In genomic region chr6:15586528-15586927, GRCh38 we compare ENCODE assay signal across 26 cellular contexts.
DNase-seq lines count a peak whose midpoint lies in the region; ATAC-seq, FAIRE-seq and TF ChIP-seq lines count a peak whose summit lies in the region.
"Had no signal": no experiment of that assay in that cellular context is flagged by ENCODE, and none has a peak within 500 bp of the region (broad histone marks: within the 10 kb centered on the region; RNA-seq: fewer than 3 reads in every experiment).

No MANE protein-coding gene starts in this region.

- ATAC-seq in GM12878 (peak; percentile 62), HG03045 (IDR thresholded peaks at IDR 0.05; ENCODE audit: unreplicated experiment) (no peak)
- ATAC-seq: activated CD8-positive, alpha-beta memory T cell treated with anti-CD3 and anti-CD28 coated beads, Interleukin-2, amount 10 ng/mL, durations not matched to agents 7 days and 5 days; HepG2; left lung had no signal

- H3K9ac ChIP-seq in GM12878 (ENCODE audit: control insufficient read depth, insufficient read depth, low read length): no peak overlapping the region
- H3K9ac ChIP-seq: SK-N-SH had no signal

- CTCF ChIA-PET in activated CD4-positive, alpha-beta memory T cell treated with anti-CD3 and anti-CD28 coated beads for 36 hours (lab: Charles Lee): interaction anchor here (0.8 kb wide), 1 partner anchor 68 kb away, joined by 3 read pairs; no protein-coding TSS in a partner anchor
- CTCF ChIA-PET in activated CD4-positive, alpha-beta memory T cell treated with anti-CD3 and anti-CD28 coated beads, Interleukin-2, amount 10 ng/mL, durations not matched to agents 7 days and 5 days (lab: Charles Lee): no interaction called here
- CTCF ChIA-PET in GM12878 (lab: Yijun Ruan, JAX): interaction anchor here (0.6 to 1.7 kb wide), 6 partner anchors 10 to 1500 kb away, joined by 3 to 4 read pairs (median 3); no protein-coding TSS in a partner anchor

- no peaks in the 10 kb centered on the region for H3K27me3 Mint-ChIP-seq in activated CD4-positive, alpha-beta memory T cell treated with anti-CD3 and anti-CD28 coated beads for 36 hours
- no peaks in the 10 kb centered on the region for H3K27me3 Mint-ChIP-seq in activated CD4-positive, alpha-beta memory T cell treated with anti-CD3 and anti-CD28 coated beads, Interleukin-2, amount 10 ng/mL, durations not matched to agents 7 days and 5 days
- no peaks in the 10 kb centered on the region for H3K27me3 Mint-ChIP-seq in neural crest cell (ENCODE audit: low read depth)
- H3K27me3 Mint-ChIP-seq: activated CD8-positive, alpha-beta memory T cell treated with anti-CD3 and anti-CD28 coated beads, Interleukin-2, amount 10 ng/mL, durations not matched to agents 7 days and 5 days; activated naive CD8-positive, alpha-beta T cell treated with anti-CD3 and anti-CD28 coated beads, Interleukin-2, amount 10 ng/mL, durations not matched to agents 7 days and 5 days; progenitor cell of endocrine pancreas; stimulated activated naive CD8-positive, alpha-beta T cell treated with anti-CD3 and anti-CD28 coated beads, Interleukin-15, Interleukin-2, amounts not matched to agents 100 ng/mL and 50 ng/mL, for 24 hours had no signal

- POLR2A ChIA-PET in activated CD4-positive, alpha-beta memory T cell treated with anti-CD3 and anti-CD28 coated beads for 36 hours (lab: Charles Lee): interaction anchor here (0.6 to 0.7 kb wide), 2 partner anchors 17 to 36 kb away, joined by 3 read pairs; no protein-coding TSS in a partner anchor
- POLR2A ChIA-PET in activated CD4-positive, alpha-beta memory T cell treated with anti-CD3 and anti-CD28 coated beads, Interleukin-2, amount 10 ng/mL, durations not matched to agents 7 days and 5 days (lab: Charles Lee): interaction anchor here (1.5 kb wide), 1 partner anchor 53 kb away, joined by 3 read pairs; no protein-coding TSS in a partner anchor
- POLR2A ChIA-PET in GM12878 (lab: Charles Lee): interaction anchor here (1.1 kb wide), 1 partner anchor 22 kb away, joined by 3 read pairs; no protein-coding TSS in a partner anchor

- H4K20me1 ChIP-seq in GM12878 (ENCODE audit: control insufficient read depth, insufficient read depth): no peaks in the 10 kb centered on the region

- no peak overlapping the region for H2AFZ ChIP-seq in GM12878 (ENCODE audit: control insufficient read depth, low read depth, low read length)

- TF ChIP-seq RAD21 in GM12878 (IDR thresholded peaks at IDR 0.05; ENCODE audit: insufficient read depth, low read depth, low read length): no peak

- H3K36me3 ChIP-seq in GM12878 (ENCODE audit: control insufficient read depth in 2 of 2, insufficient read depth in 2 of 2, low read length in 1 of 2) (no peaks in the 10 kb centered on the region), testis (ENCODE audit: low read depth, missing control alignments) (no peaks in the 10 kb centered on the region)
- H3K36me3 ChIP-seq: ascending aorta, left lung, neutrophil, sigmoid colon had no signal

- no peak overlapping the region for H3K27ac Mint-ChIP-seq in activated CD4-positive, alpha-beta memory T cell treated with anti-CD3 and anti-CD28 coated beads for 36 hours
- H3K27ac Mint-ChIP-seq in activated CD4-positive, alpha-beta memory T cell treated with anti-CD3 and anti-CD28 coated beads, Interleukin-2, amount 10 ng/mL, durations not matched to agents 7 days and 5 days: no peak overlapping the region
- H3K27ac Mint-ChIP-seq in neural crest cell (ENCODE audit: unreplicated experiment): peak overlapping the region; percentile 66
- H3K27ac Mint-ChIP-seq: activated CD8-positive, alpha-beta memory T cell treated with anti-CD3 and anti-CD28 coated beads, Interleukin-2, amount 10 ng/mL, durations not matched to agents 7 days and 5 days; activated naive CD8-positive, alpha-beta T cell treated with anti-CD3 and anti-CD28 coated beads, Interleukin-2, amount 10 ng/mL, durations not matched to agents 7 days and 5 days; progenitor cell of endocrine pancreas; stimulated activated naive CD8-positive, alpha-beta T cell treated with anti-CD3 and anti-CD28 coated beads, Interleukin-15, Interleukin-2, amounts not matched to agents 100 ng/mL and 50 ng/mL, for 24 hours; T-helper 1 cell treated with Interleukin-12 subunit alpha and Interleukin-12 subunit beta and Interleukin-4 antibody, amounts not matched to agents 30 μg/mL and 1 μg/mL, for 36 hours had no signal

- no peak overlapping the region for H3K4me2 ChIP-seq in GM12878 (ENCODE audit: control insufficient read depth, insufficient read depth)
- H3K4me2 ChIP-seq: SK-N-SH had no signal

- H3K4me1 Mint-ChIP-seq in activated CD4-positive, alpha-beta memory T cell treated with anti-CD3 and anti-CD28 coated beads for 36 hours (ENCODE audit: low read depth): peaks cover 23% of the 10 kb centered on the region
- peaks cover 13% of the 10 kb centered on the region for H3K4me1 Mint-ChIP-seq in activated CD4-positive, alpha-beta memory T cell treated with anti-CD3 and anti-CD28 coated beads, Interleukin-2, amount 10 ng/mL, durations not matched to agents 7 days and 5 days
- H3K4me1 Mint-ChIP-seq in neural crest cell: no peaks in the 10 kb centered on the region

- TF ChIP-seq EP300 in GM12878 (IDR thresholded peaks at IDR 0.05; ENCODE audit: borderline replicate concordance in 1 of 2, control insufficient read depth in 1 of 2, low read depth in 2 of 2, low read length in 2 of 2): no peak

- FAIRE-seq in GM12878 (lab: Jason Lieb, UNC): no peak
- FAIRE-seq: endometrium, HepG2 had no signal

- no peak overlapping the region for H3K4me3 ChIP-seq in GM12878
- H3K4me3 ChIP-seq in testis: no peak overlapping the region
- H3K4me3 ChIP-seq: ascending aorta, left lung, sigmoid colon had no signal

- TF ChIP-seq CTCF in GM12878 (IDR thresholded peaks at IDR 0.05 in 2 of 3, conservative IDR thresholded peaks at IDR 0.05 in 1 of 3; ENCODE audit: control insufficient read depth in 2 of 3, extremely low read depth in 1 of 3, insufficient read depth in 1 of 3, low read depth in 3 of 3, low read length in 3 of 3): no peak
- no peak for TF ChIP-seq CTCF in neural crest cell (conservative IDR thresholded peaks at IDR 0.05)
- no peak for TF ChIP-seq CTCF in testis (IDR thresholded peaks at IDR 0.05)

- SMC1A ChIA-PET in GM12878 (lab: Charles Lee; ENCODE audit: uncharacterized antibody, unreplicated experiment): interaction anchor here (0.7 to 1.8 kb wide), 9 partner anchors 10 to 858 kb away, joined by 3 to 9 read pairs (median 4); no protein-coding TSS in a partner anchor

- no peak for TF ChIP-seq POLR2A in GM12878 (IDR thresholded peaks at IDR 0.05; ENCODE audit: low read depth, low read length)
- no peak for TF ChIP-seq POLR2A in testis (IDR thresholded peaks at IDR 0.05)

- no peaks in the 10 kb centered on the region; the same call in 1 of the 2 replicates for H3K4me1 ChIP-seq in GM12878 (ENCODE audit: control insufficient read depth, insufficient read depth, low read length)
- no peaks in the 10 kb centered on the region for H3K4me1 ChIP-seq in testis
- H3K4me1 ChIP-seq: ascending aorta, left lung, sigmoid colon had no signal

- intact Hi-C loops in activated CD4-positive, alpha-beta memory T cell treated with anti-CD3 and anti-CD28 coated beads for 36 hours (cut with micrococcal nuclease): loop anchor here (5.0 kb wide), 1 partner anchor 36 kb away; no protein-coding TSS in a partner anchor
- intact Hi-C loops in GM12878 (cut with micrococcal nuclease; ENCODE audit: unreplicated experiment) (loop anchor here (2.0 kb wide), 1 partner anchor 68 kb away; no protein-coding TSS in a partner anchor), testis (cut with DNase I; ENCODE audit: low total_unique reads) (no loop called here)

- in situ Hi-C loops in GM12878 (cut with MboI): no loop called here

- H3K27me3 ChIP-seq in GM12878 (replicated peaks in 1 of 2; ENCODE audit: control insufficient read depth in 2 of 2, insufficient read depth in 2 of 2, low read length in 1 of 2): no peaks in the 10 kb centered on the region
- H3K27me3 ChIP-seq in testis: no peaks in the 10 kb centered on the region
- H3K27me3 ChIP-seq: ascending aorta, left lung, neutrophil, sigmoid colon had no signal

- DNase-seq in activated CD4-positive, alpha-beta memory T cell treated with anti-CD3 and anti-CD28 coated beads for 36 hours: peak; percentile 44
- DNase-seq in activated CD4-positive, alpha-beta memory T cell treated with anti-CD3 and anti-CD28 coated beads, Interleukin-2, amount 10 ng/mL, durations not matched to agents 7 days and 5 days: no peak
- DNase-seq in EL: peak; percentile 33
- DNase-seq in GM12878 (ENCODE audit: low read depth, low spot score): no peak
- no peak for DNase-seq in neural crest cell (ENCODE audit: low read depth, low spot score)
- DNase-seq in testis: no peak
- no peak for DNase-seq in NCI-H2081 (lab: John Stamatoyannopoulos, UW)
- DNase-seq: activated CD4-positive, alpha-beta T cell treated with anti-CD3 and anti-CD28 coated beads for 1 hour; activated CD8-positive, alpha-beta memory T cell treated with anti-CD3 and anti-CD28 coated beads, Interleukin-2, amount 10 ng/mL, durations not matched to agents 7 days and 5 days; activated effector memory CD4-positive, alpha-beta T cell treated with Interleukin-2 at 50 U/mL for 16 hours; activated naive CD8-positive, alpha-beta T cell treated with anti-CD3 and anti-CD28 coated beads, Interleukin-2, amount 10 ng/mL, durations not matched to agents 7 days and 5 days; Kasumi-1; left lung; mesendoderm; NCI-H2171; NCI-H510A; sigmoid colon had no signal

- H3K79me2 ChIP-seq in GM12878 (ENCODE audit: control insufficient read depth, insufficient read depth, low read length): no peaks in the 10 kb centered on the region

- H3K27ac ChIP-seq in GM12878 (ENCODE audit: control insufficient read depth, insufficient read depth) (no peak overlapping the region), testis (no peak overlapping the region)
- H3K27ac ChIP-seq: ascending aorta, left lung, neutrophil, sigmoid colon had no signal

- H3K4me3 Mint-ChIP-seq in activated CD4-positive, alpha-beta memory T cell treated with anti-CD3 and anti-CD28 coated beads for 36 hours: no peak overlapping the region
- H3K4me3 Mint-ChIP-seq in activated CD4-positive, alpha-beta memory T cell treated with anti-CD3 and anti-CD28 coated beads, Interleukin-2, amount 10 ng/mL, durations not matched to agents 7 days and 5 days: no peak overlapping the region
- no peak overlapping the region for H3K4me3 Mint-ChIP-seq in neural crest cell
- H3K4me3 Mint-ChIP-seq: activated CD8-positive, alpha-beta memory T cell treated with anti-CD3 and anti-CD28 coated beads, Interleukin-2, amount 10 ng/mL, durations not matched to agents 7 days and 5 days; activated naive CD8-positive, alpha-beta T cell treated with anti-CD3 and anti-CD28 coated beads, Interleukin-2, amount 10 ng/mL, durations not matched to agents 7 days and 5 days; stimulated activated naive CD8-positive, alpha-beta T cell treated with anti-CD3 and anti-CD28 coated beads, Interleukin-15, Interleukin-2, amounts not matched to agents 100 ng/mL and 50 ng/mL, for 24 hours; T-helper 1 cell treated with Interleukin-12 subunit alpha and Interleukin-12 subunit beta and Interleukin-4 antibody, amounts not matched to agents 30 μg/mL and 1 μg/mL, for 36 hours had no signal

- RAD21 ChIA-PET in GM12878 (lab: Charles Lee; ENCODE audit: unreplicated experiment): interaction anchor here (2.5 kb wide), 1 partner anchor 11 kb away, joined by 8 read pairs; no protein-coding TSS in a partner anchor

- no peaks in the 10 kb centered on the region for H3K36me3 Mint-ChIP-seq in activated CD4-positive, alpha-beta memory T cell treated with anti-CD3 and anti-CD28 coated beads for 36 hours
- H3K36me3 Mint-ChIP-seq in activated CD4-positive, alpha-beta memory T cell treated with anti-CD3 and anti-CD28 coated beads, Interleukin-2, amount 10 ng/mL, durations not matched to agents 7 days and 5 days (ENCODE audit: low read depth): peaks cover 5% of the 10 kb centered on the region
- H3K36me3 Mint-ChIP-seq in neural crest cell (ENCODE audit: low read depth): no peaks in the 10 kb centered on the region

- H3K9me3 ChIP-seq in GM12878 (replicated peaks; ENCODE audit: control insufficient read depth, insufficient read depth, low read length) (no peaks in the 10 kb centered on the region), testis (no peaks in the 10 kb centered on the region)
- H3K9me3 ChIP-seq: ascending aorta, left lung, neutrophil, sigmoid colon, SK-N-SH had no signal

- no peaks in the 10 kb centered on the region for H3K9me3 Mint-ChIP-seq in activated CD4-positive, alpha-beta memory T cell treated with anti-CD3 and anti-CD28 coated beads for 36 hours
- H3K9me3 Mint-ChIP-seq in activated CD4-positive, alpha-beta memory T cell treated with anti-CD3 and anti-CD28 coated beads, Interleukin-2, amount 10 ng/mL, durations not matched to agents 7 days and 5 days: no peaks in the 10 kb centered on the region
- H3K9me3 Mint-ChIP-seq in neural crest cell: no peaks in the 10 kb centered on the region
- H3K9me3 Mint-ChIP-seq: stimulated activated naive CD8-positive, alpha-beta T cell treated with anti-CD3 and anti-CD28 coated beads, Interleukin-15, Interleukin-2, amounts not matched to agents 100 ng/mL and 50 ng/mL, for 24 hours; T-helper 1 cell treated with Interleukin-12 subunit alpha and Interleukin-12 subunit beta and Interleukin-4 antibody, amounts not matched to agents 30 μg/mL and 1 μg/mL, for 36 hours had no signal

- no TSS peak for BruUV-seq in GM12878 (replicated peaks; lab: Mats Ljungman, UMichigan)

Comparison
In these comparisons a context has a peak if more than half of its experiments do, and no peak if none do; other contexts are left out.
1. DNase-seq: peak in activated CD4-positive, alpha-beta memory T cell treated with anti-CD3 and anti-CD28 coated beads for 36 hours (single experiment) and EL (single experiment); none in activated CD4-positive, alpha-beta memory T cell treated with anti-CD3 and anti-CD28 coated beads, Interleukin-2, amount 10 ng/mL, durations not matched to agents 7 days and 5 days (single experiment), GM12878 (single experiment), neural crest cell (single experiment), testis (single experiment) and NCI-H2081 (0 of 2).